ENCODE assay signal across 26 cellular contexts in genomic region chr11:131371791-131372104, GRCh38. TPM values are rescaled to one million over a fixed set of nuclear protein-coding genes. Genes with fewer than 3 reads are reported as not detected.
A peak's percentile ranks its signal among the peaks of the same experiment; 100 is the strongest.
DNase-seq lines count a peak whose midpoint lies in the region; TF ChIP-seq lines count a peak whose summit lies in the region.
"Had no signal": no experiment of that assay in that cellular context is flagged by ENCODE, and none has a peak within 500 bp of the region (broad histone marks: within the 10 kb centered on the region; RNA-seq: fewer than 3 reads in every experiment).

No MANE protein-coding gene starts in this region.

- POLR2A ChIA-PET in MCF 10A (lab: Yijun Ruan, JAX), result no interaction called here
- POLR2A ChIA-PET in SK-N-SH (lab: Yijun Ruan, JAX), result no interaction called here
- POLR2A ChIA-PET in CD8-positive, alpha-beta memory T cell (lab: Charles Lee), result no interaction called here

- intact Hi-C loops in breast epithelium (cut with DNase I; ENCODE audit: low total_unique reads) (no loop called here), MCF 10A (cut with micrococcal nuclease) (no loop called here)

- H3K4me3 Mint-ChIP-seq in MCF 10A (ENCODE audit: unreplicated experiment), result no peak overlapping the region
- no peak overlapping the region for H3K4me3 Mint-ChIP-seq in endodermal cell
- H3K4me3 Mint-ChIP-seq in CD8-positive, alpha-beta memory T cell, result no peak overlapping the region
- H3K4me3 Mint-ChIP-seq: activated naive CD8-positive, alpha-beta T cell treated with anti-CD3 and anti-CD28 coated beads, Interleukin-2, amount 10 ng/mL, durations not matched to agents 7 days and 5 days; activated T-helper 17 cell treated with anti-CD3 and anti-CD28 coated beads, Interleukin-2, amount 50 U/mL, for 72 hours; natural killer cell; stimulated activated effector memory CD8-positive, alpha-beta T cell treated with anti-CD3 and anti-CD28 coated beads, Interleukin-12 subunit alpha, Interleukin-12 subunit beta, amount 100 ng/mL, for 72 hours had no signal

- no peaks in the 10 kb centered on the region for H3K36me3 ChIP-seq in breast epithelium
- no peaks in the 10 kb centered on the region for H3K36me3 ChIP-seq in endodermal cell (ENCODE audit: control insufficient read depth, insufficient read depth, low read length)
- no peaks in the 10 kb centered on the region for H3K36me3 ChIP-seq in SK-N-SH (replicated peaks in 1 of 2; ENCODE audit: control insufficient read depth in 1 of 2, insufficient read depth in 2 of 2, low read length in 1 of 2)
- no peaks in the 10 kb centered on the region for H3K36me3 ChIP-seq in CD8-positive, alpha-beta memory T cell (ENCODE audit: insufficient read depth, low read length)
- H3K36me3 ChIP-seq: brain microvascular endothelial cell, colonic mucosa, pancreas, Peyer's patch, SJSA1, tibial artery had no signal

- no peak for DNase-seq in breast epithelium (ENCODE audit: low spot score in 2 of 2)
- no peak for DNase-seq in MCF 10A (ENCODE audit: unreplicated experiment)
- DNase-seq in endodermal cell, result peak; percentile 54
- DNase-seq in pons (ENCODE audit: low spot score), result peak; percentile 45
- no peak for DNase-seq in SK-N-SH
- no peak for DNase-seq in NCI-H526 treated with DMSO at 0.1 percent for 48 hours (lab: John Stamatoyannopoulos, UW)
- DNase-seq in NCI-H510A treated with DMSO at 0.1 percent for 48 hours (lab: John Stamatoyannopoulos, UW), result no peak
- no peak for DNase-seq in CD8-positive, alpha-beta memory T cell
- DNase-seq: 8988T; activated CD4-positive, alpha-beta T cell treated with anti-CD3 and anti-CD28 coated beads, Interleukin-2, amount 50 U/mL, for 1 hour; activated naive CD8-positive, alpha-beta T cell treated with anti-CD3 and anti-CD28 coated beads, Interleukin-2, amount 10 ng/mL, durations not matched to agents 7 days and 5 days; brain microvascular endothelial cell; colonic mucosa; DMS53; KBM-7; MV-4-11; natural killer cell; NCI-H1694 treated with DMSO at 0.1 percent for 48 hours; pancreas; Peyer's patch; stimulated activated CD4-positive, alpha-beta T cell treated with anti-CD3 and anti-CD28 coated beads, Interleukin-1b, Interleukin-23, amount 100 ng/mL, for 48 hours; tibial artery had no signal

- no peak overlapping the region for H3K4me2 ChIP-seq in SK-N-SH

- CTCF ChIA-PET in MCF 10A (lab: Yijun Ruan, JAX), result no interaction called here
- CTCF ChIA-PET in SK-N-SH (lab: Yijun Ruan, JAX), result no interaction called here
- CTCF ChIA-PET in CD8-positive, alpha-beta memory T cell (lab: Charles Lee), result no interaction called here

- H3K9me3 ChIP-seq in breast epithelium, result no peaks in the 10 kb centered on the region
- no peaks in the 10 kb centered on the region for H3K9me3 ChIP-seq in endodermal cell (ENCODE audit: control insufficient read depth, low read length)
- H3K9me3 ChIP-seq in SK-N-SH, result no peaks in the 10 kb centered on the region
- no peaks in the 10 kb centered on the region for H3K9me3 ChIP-seq in CD8-positive, alpha-beta memory T cell (ENCODE audit: low read length)
- H3K9me3 ChIP-seq: colonic mucosa, pancreas, Peyer's patch, SJSA1, tibial artery had no signal

- H3K9me3 Mint-ChIP-seq in MCF 10A (ENCODE audit: unreplicated experiment) (peaks cover 15% of the 10 kb centered on the region), endodermal cell (no peaks in the 10 kb centered on the region)
- peaks cover 0 to 11% (median 0%) of the 10 kb centered on the region in 5 donors for H3K9me3 Mint-ChIP-seq in CD8-positive, alpha-beta memory T cell
- H3K9me3 Mint-ChIP-seq: activated naive CD8-positive, alpha-beta T cell treated with anti-CD3 and anti-CD28 coated beads, Interleukin-2, amount 10 ng/mL, durations not matched to agents 7 days and 5 days; natural killer cell had no signal

- H3K27ac ChIP-seq in breast epithelium, result no peak overlapping the region
- H3K27ac ChIP-seq in endodermal cell (ENCODE audit: low read depth, low read length), result no peak overlapping the region
- H3K27ac ChIP-seq in SK-N-SH (ENCODE audit: low read depth in 2 of 2, low read length in 1 of 2), result no peak overlapping the region
- H3K27ac ChIP-seq in CD8-positive, alpha-beta memory T cell (ENCODE audit: low read depth, low read length), result no peak overlapping the region
- H3K27ac ChIP-seq: brain microvascular endothelial cell, colonic mucosa, pancreas, Peyer's patch, SJSA1, tibial artery had no signal

- H3K36me3 Mint-ChIP-seq in MCF 10A (ENCODE audit: insufficient read depth, unreplicated experiment) (no peaks in the 10 kb centered on the region), endodermal cell (ENCODE audit: low read depth) (no peaks in the 10 kb centered on the region)
- no peaks in the 10 kb centered on the region for H3K36me3 Mint-ChIP-seq in CD8-positive, alpha-beta memory T cell
- H3K36me3 Mint-ChIP-seq: activated naive CD8-positive, alpha-beta T cell treated with anti-CD3 and anti-CD28 coated beads, Interleukin-2, amount 10 ng/mL, durations not matched to agents 7 days and 5 days; natural killer cell; stimulated activated effector memory CD8-positive, alpha-beta T cell treated with anti-CD3 and anti-CD28 coated beads, Interleukin-12 subunit alpha, Interleukin-12 subunit beta, amount 100 ng/mL, for 72 hours had no signal

- no peak for TF ChIP-seq POLR2A in breast epithelium (IDR thresholded peaks at IDR 0.05)

- H2AFZ ChIP-seq in SK-N-SH (ENCODE audit: low read depth), result no peak overlapping the region

- no peak overlapping the region for H3K9ac ChIP-seq in endodermal cell (ENCODE audit: extremely low read depth, low read length, poor library complexity, severe bottlenecking)
- no peak overlapping the region for H3K9ac ChIP-seq in SK-N-SH

- no peak overlapping the region for H3K27ac Mint-ChIP-seq in MCF 10A (ENCODE audit: low read depth, unreplicated experiment)
- H3K27ac Mint-ChIP-seq in endodermal cell, result no peak overlapping the region
- H3K27ac Mint-ChIP-seq in CD8-positive, alpha-beta memory T cell, result no peak overlapping the region
- H3K27ac Mint-ChIP-seq: activated naive CD8-positive, alpha-beta T cell treated with anti-CD3 and anti-CD28 coated beads, Interleukin-2, amount 10 ng/mL, durations not matched to agents 7 days and 5 days; activated T-helper 17 cell treated with anti-CD3 and anti-CD28 coated beads, Interleukin-2, amount 50 U/mL, for 72 hours; natural killer cell; stimulated activated effector memory CD8-positive, alpha-beta T cell treated with anti-CD3 and anti-CD28 coated beads, Interleukin-12 subunit alpha, Interleukin-12 subunit beta, amount 100 ng/mL, for 72 hours had no signal

- H4K20me1 ChIP-seq in SK-N-SH (ENCODE audit: insufficient read depth), result no peaks in the 10 kb centered on the region

- 37 to 48% methylated on average over 4 to 7 of the region's 7 CpGs for WGBS in endodermal cell (ENCODE audit: insufficient coverage in 1 of 2, insufficient read length in 1 of 2), 2 experiments
- 4% methylated on average over 7 of the region's 7 CpGs for WGBS in SK-N-SH (ENCODE audit: low lambda C conversion rate)

- H3K9me2 ChIP-seq in SK-N-SH, result no peaks in the 10 kb centered on the region

- TF ChIP-seq CTCF in breast epithelium (IDR thresholded peaks at IDR 0.05) (no peak), MCF 10A (IDR thresholded peaks at IDR 0.05; ENCODE audit: unreplicated experiment) (no peak), endodermal cell (conservative IDR thresholded peaks at IDR 0.05) (no peak), SK-N-SH (IDR thresholded peaks at IDR 0.05) (no peak)

- no peak for TF ChIP-seq EP300 in SK-N-SH (IDR thresholded peaks at IDR 0.05; ENCODE audit: borderline replicate concordance in 1 of 2, low read depth in 1 of 2, low read length in 1 of 2)

- H3K4me3 ChIP-seq in breast epithelium, result peak overlapping the region; percentile 21 to 48 (median 31)
- peak overlapping the region; percentile 3 for H3K4me3 ChIP-seq in endodermal cell (ENCODE audit: low read length)
- no peak overlapping the region for H3K4me3 ChIP-seq in SK-N-SH (ENCODE audit: low read depth in 2 of 2, low read length in 1 of 2)
- H3K4me3 ChIP-seq in CD8-positive, alpha-beta memory T cell (ENCODE audit: low read length), result no peak overlapping the region
- H3K4me3 ChIP-seq: colonic mucosa, pancreas, SJSA1 had no signal

- H3K27me3 Mint-ChIP-seq in MCF 10A (ENCODE audit: insufficient read depth, unreplicated experiment) (no peaks in the 10 kb centered on the region), endodermal cell (ENCODE audit: insufficient read depth) (no peaks in the 10 kb centered on the region)
- H3K27me3 Mint-ChIP-seq in CD8-positive, alpha-beta memory T cell, result no peaks in the 10 kb centered on the region
- H3K27me3 Mint-ChIP-seq: activated naive CD8-positive, alpha-beta T cell treated with anti-CD3 and anti-CD28 coated beads, Interleukin-2, amount 10 ng/mL, durations not matched to agents 7 days and 5 days had no signal

- no TSS peak for BruUV-seq in MCF 10A (replicated peaks; lab: Mats Ljungman, UMichigan)

- no peaks in the 10 kb centered on the region for H3K4me1 Mint-ChIP-seq in MCF 10A (ENCODE audit: insufficient read depth, unreplicated experiment)
- peaks cover 32% of the 10 kb centered on the region for H3K4me1 Mint-ChIP-seq in endodermal cell
- no peaks in the 10 kb centered on the region for H3K4me1 Mint-ChIP-seq in CD8-positive, alpha-beta memory T cell
- H3K4me1 Mint-ChIP-seq: activated naive CD8-positive, alpha-beta T cell treated with anti-CD3 and anti-CD28 coated beads, Interleukin-2, amount 10 ng/mL, durations not matched to agents 7 days and 5 days; activated T-helper 17 cell treated with anti-CD3 and anti-CD28 coated beads, Interleukin-2, amount 50 U/mL, for 72 hours; natural killer cell; stimulated activated effector memory CD8-positive, alpha-beta T cell treated with anti-CD3 and anti-CD28 coated beads, Interleukin-12 subunit alpha, Interleukin-12 subunit beta, amount 100 ng/mL, for 72 hours had no signal

- no peaks in the 10 kb centered on the region for H3K4me1 ChIP-seq in breast epithelium
- H3K4me1 ChIP-seq in endodermal cell (ENCODE audit: control insufficient read depth, insufficient read depth, low read length), result peaks cover 14% of the 10 kb centered on the region
- peaks cover 0 to 8% of the 10 kb centered on the region in 2 experiments; a peak in 1 of 4 replicates for H3K4me1 ChIP-seq in SK-N-SH (ENCODE audit: control insufficient read depth in 1 of 2, insufficient read depth in 2 of 2, low read depth in 1 of 2, low read length in 1 of 2)
- H3K4me1 ChIP-seq in CD8-positive, alpha-beta memory T cell (ENCODE audit: insufficient read depth, low read length), result no peaks in the 10 kb centered on the region
- H3K4me1 ChIP-seq: colonic mucosa, Peyer's patch, SJSA1 had no signal

- H3F3A ChIP-seq in SK-N-SH (replicated peaks; ENCODE audit: insufficient read depth), result no peaks in the 10 kb centered on the region

- TF ChIP-seq RAD21 in SK-N-SH (IDR thresholded peaks at IDR 0.05; ENCODE audit: low read length), result no peak

- H3K27me3 ChIP-seq in breast epithelium (peaks cover 0 to 39% of the 10 kb centered on the region in 2 donors), endodermal cell (ENCODE audit: control insufficient read depth, insufficient read depth, low read length, poor library complexity, severe bottlenecking) (peaks cover 21% of the 10 kb centered on the region), SK-N-SH (ENCODE audit: insufficient read depth) (no peaks in the 10 kb centered on the region)
- no peaks in the 10 kb centered on the region for H3K27me3 ChIP-seq in CD8-positive, alpha-beta memory T cell (ENCODE audit: insufficient read depth, low read length, poor library complexity, severe bottlenecking)
- H3K27me3 ChIP-seq: SJSA1 had no signal

- H3K79me2 ChIP-seq in SK-N-SH (ENCODE audit: insufficient read depth), result no peaks in the 10 kb centered on the region

RNA-seq across cellular contexts. Expression of gene NTM, which starts 1.3 kb away (rescaled TPM):
- 1 to 10 TPM in 2 of 3 donors, under 1 TPM in 1; 0.66 to 9.0 (median 1.0) TPM for total RNA-seq in breast epithelium
- total RNA-seq in MCF 10A (2022), result not detected in 2 replicates
- 1 to 10 TPM; 1.7 to 3.6 TPM for total RNA-seq in endodermal cell
- polyA plus RNA-seq in endodermal cell (2013, experiment 1 of 2), result 14.5 TPM
- 20.8 TPM for polyA plus RNA-seq in endodermal cell (2013, experiment 2 of 2)
- 20.0 and 21.1 TPM in 2 replicates for polyA plus RNA-seq in SK-N-SH (2012; rRNA removed)
- 12.5 and 16.3 TPM in 2 replicates for polyA plus RNA-seq in SK-N-SH (2012; cell fraction: cytosol; rRNA removed)
- 48.5 and 52.9 TPM in 2 replicates for polyA plus RNA-seq in SK-N-SH (2012; cell fraction: nucleus; rRNA removed)
- total RNA-seq in CD8-positive, alpha-beta memory T cell, result not detected
- polyA plus RNA-seq in CD8-positive, alpha-beta memory T cell, result not detected
- total RNA-seq: activated naive CD8-positive, alpha-beta T cell treated with anti-CD3 and anti-CD28 coated beads, Interleukin-2, amount 10 ng/mL, durations not matched to agents 7 days and 5 days; activated T-helper 17 cell treated with anti-CD3 and anti-CD28 coated beads, Interleukin-2, amount 50 U/mL, for 72 hours; natural killer cell; T-helper 1 cell treated with Interleukin-12 subunit alpha and Interleukin-12 subunit beta and Interleukin-4 antibody, amounts not matched to agents 30 ng/mL and 1 ng/mL, for 36 hours had no signal

Comparison
In these comparisons a context has a peak if more than half of its experiments do, and no peak if none do; other contexts are left out.
1. DNase-seq: peak in endodermal cell (single experiment) and pons (single experiment); none in breast epithelium (0 of 2), MCF 10A (single experiment), SK-N-SH (single experiment), NCI-H526 treated with DMSO at 0.1 percent for 48 hours (single experiment), NCI-H510A treated with DMSO at 0.1 percent for 48 hours (single experiment) and CD8-positive, alpha-beta memory T cell (0 of 5).
2. H3K4me3 ChIP-seq: peak in breast epithelium (3 of 3) and endodermal cell (single experiment); none in SK-N-SH (0 of 2) and CD8-positive, alpha-beta memory T cell (single experiment).